In the genomic region with DNA sequence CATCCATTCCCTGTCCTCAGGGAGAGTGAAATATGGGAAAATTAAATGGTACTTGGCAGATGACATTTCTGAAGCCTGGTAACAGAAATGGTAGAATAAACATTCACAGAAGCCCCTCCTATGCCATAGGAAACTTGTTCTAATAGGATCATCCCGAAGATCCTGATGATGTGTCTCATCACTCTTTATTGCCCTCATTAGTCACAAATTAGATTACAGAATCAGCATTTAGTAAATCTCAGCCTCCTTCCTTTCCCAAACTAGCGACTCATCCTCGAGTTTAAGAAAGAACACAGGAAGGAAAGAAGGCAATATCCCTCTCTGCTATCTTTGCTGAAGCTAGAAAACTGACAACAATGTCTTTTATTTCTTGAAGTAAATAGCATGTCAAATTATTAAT, we compare ENCODE assay signal across 26 cellular contexts.
DNase-seq lines count a peak whose midpoint lies in the region; ATAC-seq and TF ChIP-seq lines count a peak whose summit lies in the region.
"Had no signal": no experiment of that assay in that cellular context is flagged by ENCODE, and none has a peak within 500 bp of the region (broad histone marks: within the 10 kb centered on the region; RNA-seq: fewer than 3 reads in every experiment).

No MANE protein-coding gene starts in this region.

- H3K9me3 Mint-ChIP-seq in CD4-positive, alpha-beta T cell: peaks cover 10% of the 10 kb centered on the region
- H3K9me3 Mint-ChIP-seq in activated CD4-positive, alpha-beta T cell treated with anti-CD3 and anti-CD28 coated beads, Interleukin-2, amount 10 ng/mL, durations not matched to agents 24 days and 14 days: peaks cover 39% of the 10 kb centered on the region
- H3K9me3 Mint-ChIP-seq: dendritic cell treated with granulocyte-macrophage colony-stimulating factor and Interleukin-4, amounts not matched to agents 40 ng/mL and 50 ng/mL, for 4 days had no signal

- no peaks in the 10 kb centered on the region for H3K27me3 ChIP-seq in CD4-positive, alpha-beta T cell (ENCODE audit: control insufficient read depth, insufficient read depth, low read length)
- H3K27me3 ChIP-seq: heart left ventricle, neutrophil, upper lobe of right lung had no signal

- DNase-seq in A172 (ENCODE audit: low spot score) (peak; percentile 34), GM04503 (ENCODE audit: low read depth) (peak; percentile 21), NCI-H82 treated with DMSO at 0.1 percent for 48 hours (lab: John Stamatoyannopoulos, UW; ENCODE audit: unreplicated experiment) (peak; percentile 34), fibroblast of peridontal ligament (ENCODE audit: extremely low read depth) (peak; percentile 37), NCI-H345 (lab: John Stamatoyannopoulos, UW) (no peak)
- no peak for DNase-seq in CD4-positive, alpha-beta T cell
- DNase-seq in activated CD4-positive, alpha-beta T cell treated with anti-CD3 and anti-CD28 coated beads, Interleukin-2, amount 10 ng/mL, durations not matched to agents 24 days and 14 days: no peak
- DNase-seq: activated CD4-positive, alpha-beta T cell treated with anti-CD3 and anti-CD28 coated beads, Interleukin-2, amount 50 U/mL, for 1 hour; activated naive CD4-positive, alpha-beta T cell treated with anti-CD3 and anti-CD28 coated beads, Interleukin-2, amount 50 U/mL, for 16 hours; anterior cingulate cortex; C1 segment of cervical spinal cord; Calu3; central memory CD4-positive, alpha-beta T cell; heart left ventricle; left colon; NCI-H1092 treated with DMSO at 0.1 percent for 48 hours; NCI-H2029; NCI-H2227 treated with DMSO at 0.1 percent for 48 hours; NCI-H748 treated with DMSO at 0.1 percent for 48 hours; upper lobe of right lung; WERI-Rb-1 had no signal

- H3K4me3 Mint-ChIP-seq in CD4-positive, alpha-beta T cell: no peak overlapping the region
- no peak overlapping the region for H3K4me3 Mint-ChIP-seq in activated CD4-positive, alpha-beta T cell treated with anti-CD3 and anti-CD28 coated beads, Interleukin-2, amount 10 ng/mL, durations not matched to agents 24 days and 14 days
- H3K4me3 Mint-ChIP-seq: dendritic cell treated with granulocyte-macrophage colony-stimulating factor and Interleukin-4, amounts not matched to agents 40 ng/mL and 50 ng/mL, for 4 days; memory B cell had no signal

- H3K9me3 ChIP-seq in CD4-positive, alpha-beta T cell (ENCODE audit: control insufficient read depth, low read length): peaks cover 5% of the 10 kb centered on the region
- H3K9me3 ChIP-seq: heart left ventricle, neutrophil, upper lobe of right lung had no signal

- H3K27ac ChIP-seq in CD4-positive, alpha-beta T cell (ENCODE audit: low read depth, low read length): no peak overlapping the region
- H3K27ac ChIP-seq: heart left ventricle, neutrophil, upper lobe of right lung, WERI-Rb-1 had no signal

- ATAC-seq in HG03439 (IDR thresholded peaks at IDR 0.05; ENCODE audit: unreplicated experiment): no peak
- no peak for ATAC-seq in CD4-positive, alpha-beta T cell (ENCODE audit: poor library complexity)
- ATAC-seq: heart left ventricle, left colon, Right ventricle myocardium inferior, upper lobe of right lung had no signal

- H3K27ac Mint-ChIP-seq in CD4-positive, alpha-beta T cell: no peak overlapping the region
- H3K27ac Mint-ChIP-seq in activated CD4-positive, alpha-beta T cell treated with anti-CD3 and anti-CD28 coated beads, Interleukin-2, amount 10 ng/mL, durations not matched to agents 24 days and 14 days: no peak overlapping the region
- H3K27ac Mint-ChIP-seq: dendritic cell treated with granulocyte-macrophage colony-stimulating factor and Interleukin-4, amounts not matched to agents 40 ng/mL and 50 ng/mL, for 4 days; memory B cell had no signal

- CTCF ChIA-PET in CD4-positive, alpha-beta T cell (lab: Charles Lee): no interaction called here

- intact Hi-C loops in CD4-positive, alpha-beta T cell (cut with DNase I, micrococcal nuclease): no loop called here
- intact Hi-C loops in activated CD4-positive, alpha-beta T cell treated with anti-CD3 and anti-CD28 coated beads, Interleukin-2, amount 10 ng/mL, durations not matched to agents 24 days and 14 days (cut with micrococcal nuclease): no loop called here

- no peaks in the 10 kb centered on the region for H3K36me3 Mint-ChIP-seq in CD4-positive, alpha-beta T cell (ENCODE audit: low read depth)
- peaks cover 43% of the 10 kb centered on the region for H3K36me3 Mint-ChIP-seq in activated CD4-positive, alpha-beta T cell treated with anti-CD3 and anti-CD28 coated beads, Interleukin-2, amount 10 ng/mL, durations not matched to agents 24 days and 14 days (ENCODE audit: low read depth)

- TF ChIP-seq CTCF in CD4-positive, alpha-beta T cell (IDR thresholded peaks at IDR 0.05): no peak

- POLR2A ChIA-PET in CD4-positive, alpha-beta T cell (lab: Charles Lee): no interaction called here

- H3K4me1 Mint-ChIP-seq in CD4-positive, alpha-beta T cell (ENCODE audit: low read depth): peaks cover 56% of the 10 kb centered on the region
- H3K4me1 Mint-ChIP-seq in activated CD4-positive, alpha-beta T cell treated with anti-CD3 and anti-CD28 coated beads, Interleukin-2, amount 10 ng/mL, durations not matched to agents 24 days and 14 days: peaks cover 44% of the 10 kb centered on the region

- no peaks in the 10 kb centered on the region for H3K27me3 Mint-ChIP-seq in CD4-positive, alpha-beta T cell
- H3K27me3 Mint-ChIP-seq in activated CD4-positive, alpha-beta T cell treated with anti-CD3 and anti-CD28 coated beads, Interleukin-2, amount 10 ng/mL, durations not matched to agents 24 days and 14 days: no peaks in the 10 kb centered on the region
- H3K27me3 Mint-ChIP-seq: dendritic cell treated with granulocyte-macrophage colony-stimulating factor and Interleukin-4, amounts not matched to agents 40 ng/mL and 50 ng/mL, for 4 days; memory B cell had no signal

Comparison
In these comparisons a context has a peak if more than half of its experiments do, and no peak if none do; other contexts are left out.
1. DNase-seq: peak in A172 (single experiment), GM04503 (single experiment), NCI-H82 treated with DMSO at 0.1 percent for 48 hours (single experiment) and fibroblast of peridontal ligament (single experiment); none in NCI-H345 (single experiment), CD4-positive, alpha-beta T cell (0 of 10) and activated CD4-positive, alpha-beta T cell treated with anti-CD3 and anti-CD28 coated beads, Interleukin-2, amount 10 ng/mL, durations not matched to agents 24 days and 14 days (single experiment).